ENCODE assay signal across 15 cellular contexts in the genomic region with DNA sequence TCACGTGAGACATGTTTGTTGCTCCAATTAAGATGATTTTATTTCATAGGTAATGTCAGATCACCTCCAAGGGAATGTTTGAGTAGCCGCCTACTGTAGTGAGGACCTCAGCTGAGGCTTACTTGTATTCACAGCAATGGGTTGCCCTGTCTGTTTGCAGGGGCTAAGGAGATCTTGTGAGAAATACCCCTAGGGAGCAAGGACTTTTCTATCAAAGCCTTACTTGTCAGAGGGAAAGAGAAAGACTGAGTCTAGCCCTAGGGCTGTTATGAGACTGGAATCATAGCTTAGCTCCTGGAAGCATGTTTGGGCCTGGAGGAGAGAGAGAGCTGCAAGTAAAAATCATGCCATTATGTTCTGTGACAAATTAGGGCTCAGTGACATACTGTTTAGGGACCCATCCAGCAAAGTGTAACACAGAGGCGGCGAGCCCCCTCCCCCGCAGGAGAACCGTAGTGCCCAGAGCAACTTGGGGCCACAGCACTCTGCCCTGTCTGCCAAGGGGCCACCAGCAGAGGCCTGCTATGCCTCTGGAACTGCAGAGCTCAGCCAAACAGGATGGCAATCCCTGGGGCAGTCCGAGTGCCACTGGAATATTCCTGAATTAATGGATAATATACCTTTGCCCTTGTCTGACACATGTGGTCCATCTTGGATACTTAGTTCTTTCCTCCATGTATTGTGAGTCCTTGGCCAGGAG.
"Had no signal": no experiment of that assay in that cellular context is flagged by ENCODE, and none has a peak within 500 bp of the region (broad histone marks: within the 10 kb centered on the region; RNA-seq: fewer than 3 reads in every experiment).

No MANE protein-coding gene starts in this region.

- ATAC-seq: activated naive CD8-positive, alpha-beta T cell treated with anti-CD3 and anti-CD28 coated beads, Interleukin-2, amount 50 U/mL, for 24 hours; mucosa of descending colon; naive thymus-derived CD8-positive, alpha-beta T cell; psoas muscle; right lobe of liver; T-cell had no signal

- H3K4me3 Mint-ChIP-seq: activated naive CD8-positive, alpha-beta T cell treated with anti-CD3 and anti-CD28 coated beads, Interleukin-2, amount 50 U/mL, for 24 hours; activated T-helper 1 cell treated with anti-CD3 and anti-CD28 coated beads, Interleukin-12 subunit alpha, Interleukin-12 subunit beta, Interleukin-2, Interleukin-4 antibody, amounts not matched to agents 30 ng/mL and 10 ng/mL and 1 ng/mL, durations not matched to agents 14 hours and 24 hours and 36 hours; naive thymus-derived CD8-positive, alpha-beta T cell; T-cell had no signal

- DNase-seq: activated naive CD4-positive, alpha-beta T cell; activated naive CD8-positive, alpha-beta T cell treated with anti-CD3 and anti-CD28 coated beads, Interleukin-2, amount 50 U/mL, for 24 hours; aorta; islet precursor cell; left ventricle myocardium inferior; mucosa of descending colon; naive thymus-derived CD8-positive, alpha-beta T cell; psoas muscle; right lobe of liver; spleen; stomach; T-cell; T-helper 9 cell had no signal

- H3K36me3 Mint-ChIP-seq: naive thymus-derived CD8-positive, alpha-beta T cell; T-cell had no signal

- H3K27me3 Mint-ChIP-seq: activated naive CD8-positive, alpha-beta T cell treated with anti-CD3 and anti-CD28 coated beads, Interleukin-2, amount 50 U/mL, for 24 hours had no signal

- H3K27me3 ChIP-seq: hepatocyte, right lobe of liver, spleen, stomach had no signal

- H3K9me3 Mint-ChIP-seq: activated naive CD8-positive, alpha-beta T cell treated with anti-CD3 and anti-CD28 coated beads, Interleukin-2, amount 50 U/mL, for 24 hours; activated T-helper 1 cell treated with anti-CD3 and anti-CD28 coated beads, Interleukin-12 subunit alpha, Interleukin-12 subunit beta, Interleukin-2, Interleukin-4 antibody, amounts not matched to agents 30 ng/mL and 10 ng/mL and 1 ng/mL, durations not matched to agents 14 hours and 24 hours and 36 hours; naive thymus-derived CD8-positive, alpha-beta T cell; T-cell had no signal

- H3K4me1 Mint-ChIP-seq: activated naive CD8-positive, alpha-beta T cell treated with anti-CD3 and anti-CD28 coated beads, Interleukin-2, amount 50 U/mL, for 24 hours; naive thymus-derived CD8-positive, alpha-beta T cell; T-cell had no signal

- H3K4me3 ChIP-seq: hepatocyte, left ventricle myocardium inferior, mucosa of descending colon, psoas muscle, right lobe of liver, spleen, stomach had no signal

- H3K27ac Mint-ChIP-seq: activated naive CD8-positive, alpha-beta T cell treated with anti-CD3 and anti-CD28 coated beads, Interleukin-2, amount 50 U/mL, for 24 hours; activated T-helper 1 cell treated with anti-CD3 and anti-CD28 coated beads, Interleukin-12 subunit alpha, Interleukin-12 subunit beta, Interleukin-2, Interleukin-4 antibody, amounts not matched to agents 30 ng/mL and 10 ng/mL and 1 ng/mL, durations not matched to agents 14 hours and 24 hours and 36 hours; naive thymus-derived CD8-positive, alpha-beta T cell; T-cell had no signal

- H3K27ac ChIP-seq: hepatocyte, left ventricle myocardium inferior, psoas muscle, right lobe of liver, spleen, stomach had no signal
